ENCODE assay signal across 31 cellular contexts in the genomic region with DNA sequence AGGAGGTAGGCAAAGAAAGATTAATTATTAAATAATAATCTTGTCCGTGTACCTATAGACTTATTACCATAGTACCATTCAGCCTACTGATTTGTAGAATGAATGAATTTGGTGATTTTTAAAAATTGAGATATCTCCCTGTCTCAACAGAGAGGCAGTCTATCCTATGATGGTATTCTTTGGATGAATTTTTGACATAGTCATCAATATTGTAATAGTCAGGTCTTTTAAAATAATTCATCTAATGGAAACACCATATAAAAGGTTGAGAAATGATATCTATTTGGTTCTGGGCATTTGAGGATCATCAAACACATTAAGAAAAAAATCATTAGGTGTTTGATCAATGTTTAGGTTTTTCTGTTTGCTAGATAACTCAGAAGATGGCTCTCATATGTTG. TPM values are rescaled to one million over a fixed set of nuclear protein-coding genes. Genes with fewer than 3 reads are reported as not detected.
"Had no signal": no experiment of that assay in that cellular context is flagged by ENCODE, and none has a peak within 500 bp of the region (broad histone marks: within the 10 kb centered on the region; RNA-seq: fewer than 3 reads in every experiment).

No MANE protein-coding gene starts in this region.

- H3K4me3 Mint-ChIP-seq: immature natural killer cell; naive thymus-derived CD4-positive, alpha-beta T cell; nephron; neural progenitor cell; stimulated activated effector memory CD8-positive, alpha-beta T cell treated with anti-CD3 and anti-CD28 coated beads, Interleukin-12 subunit alpha, Interleukin-12 subunit beta, amount 100 ng/mL, for 72 hours had no signal

- H3K4me3 ChIP-seq: coronary artery, esophagus squamous epithelium, heart right ventricle, left lung, neural progenitor cell, prostate gland, right atrium auricular region, sigmoid colon, stomach, thyroid gland had no signal

- H3K4me2 ChIP-seq: neural progenitor cell had no signal

- H3K4me1 ChIP-seq: esophagus squamous epithelium, heart right ventricle, left lung, neural progenitor cell, prostate gland, right atrium auricular region, sigmoid colon, stomach, thyroid gland had no signal

- DNase-seq: dermis blood vessel endothelial cell; effector memory CD4-positive, alpha-beta T cell; erythroblast; esophagus squamous epithelium; foreskin melanocyte; glutamatergic neuron; heart right ventricle; hypothalamus; immature natural killer cell; kidney; left lung; mesendoderm; midbrain; naive thymus-derived CD4-positive, alpha-beta T cell; sigmoid colon; stimulated activated CD4-positive, alpha-beta T cell treated with anti-CD3 and anti-CD28 coated beads, Interleukin-2, amount 100 ng/mL, for 24 hours; stimulated activated CD4-positive, alpha-beta T cell treated with anti-CD3 and anti-CD28 coated beads, Interleukin-4, amount 100 ng/mL, for 24 hours; stimulated activated naive CD4-positive, alpha-beta T cell treated with Interleukin-2 at 50 U/mL for 16 hours; stomach; thyroid gland had no signal

- H3K36me3 ChIP-seq: neural progenitor cell, prostate gland, sigmoid colon, thyroid gland had no signal

- ATAC-seq: heart right ventricle; left lung; naive thymus-derived CD4-positive, alpha-beta T cell; stimulated activated effector memory CD8-positive, alpha-beta T cell treated with anti-CD3 and anti-CD28 coated beads, Interleukin-12 subunit alpha, Interleukin-12 subunit beta, amount 100 ng/mL, for 72 hours had no signal

- H3K36me3 Mint-ChIP-seq: naive thymus-derived CD4-positive, alpha-beta T cell; neural progenitor cell; stimulated activated effector memory CD8-positive, alpha-beta T cell treated with anti-CD3 and anti-CD28 coated beads, Interleukin-12 subunit alpha, Interleukin-12 subunit beta, amount 100 ng/mL, for 72 hours had no signal

- H3K9me3 ChIP-seq: esophagus squamous epithelium, heart right ventricle, left lung, prostate gland, right atrium auricular region, sigmoid colon, stomach, thyroid gland had no signal

- H2AFZ ChIP-seq: neural progenitor cell had no signal

- H3K27ac ChIP-seq: coronary artery, esophagus squamous epithelium, heart right ventricle, left lung, neural progenitor cell, prostate gland, right atrium auricular region, sigmoid colon, stomach, thyroid gland had no signal

- H3K9me3 Mint-ChIP-seq: immature natural killer cell; nephron; neural progenitor cell; stimulated activated effector memory CD8-positive, alpha-beta T cell treated with anti-CD3 and anti-CD28 coated beads, Interleukin-12 subunit alpha, Interleukin-12 subunit beta, amount 100 ng/mL, for 72 hours had no signal

- H3K9ac ChIP-seq: neural progenitor cell had no signal

- H3K4me1 Mint-ChIP-seq: immature natural killer cell; naive thymus-derived CD4-positive, alpha-beta T cell; nephron; stimulated activated effector memory CD8-positive, alpha-beta T cell treated with anti-CD3 and anti-CD28 coated beads, Interleukin-12 subunit alpha, Interleukin-12 subunit beta, amount 100 ng/mL, for 72 hours had no signal

- H3K27ac Mint-ChIP-seq: immature natural killer cell; naive thymus-derived CD4-positive, alpha-beta T cell; nephron; neural progenitor cell; stimulated activated effector memory CD8-positive, alpha-beta T cell treated with anti-CD3 and anti-CD28 coated beads, Interleukin-12 subunit alpha, Interleukin-12 subunit beta, amount 100 ng/mL, for 72 hours had no signal

- FAIRE-seq: endothelial cell of umbilical vein, kidney had no signal

- H3K27me3 ChIP-seq: esophagus squamous epithelium, heart right ventricle, left lung, neural progenitor cell, right atrium auricular region, sigmoid colon, stomach, thyroid gland had no signal

RNA-seq across cellular contexts. Expression of gene MAB21L3, which starts 35.6 kb away (rescaled TPM):
- total RNA-seq: endothelial cell of umbilical vein, lung microvascular endothelial cell, mucosa of gallbladder, osteocyte, right atrium auricular region, skeletal muscle tissue had no signal
- polyA plus RNA-seq: endothelial cell of umbilical vein; heart right ventricle; immature natural killer cell; naive thymus-derived CD4-positive, alpha-beta T cell had no signal
